ENCODE assay signal across 16 cellular contexts in genomic region chr19:1511989-1512338, GRCh38. TPM values are rescaled to one million over a fixed set of nuclear protein-coding genes. Genes with fewer than 3 reads are reported as not detected.
A peak's percentile ranks its signal among the peaks of the same experiment; 100 is the strongest.
DNase-seq lines count a peak whose midpoint lies in the region; ATAC-seq and TF ChIP-seq lines count a peak whose summit lies in the region.
"Had no signal": no experiment of that assay in that cellular context is flagged by ENCODE, and none has a peak within 500 bp of the region (broad histone marks: within the 10 kb centered on the region; RNA-seq: fewer than 3 reads in every experiment).

No MANE protein-coding gene starts in this region.

- DNase-seq in activated naive CD4-positive, alpha-beta T cell treated with anti-CD3 and anti-CD28 coated beads, Interleukin-2, amount 50 U/mL, for 16 hours = peak; percentile 13
- DNase-seq in activated naive CD4-positive, alpha-beta T cell (lab: John Stamatoyannopoulos, UW) = no peak
- DNase-seq in activated B cell treated with CpG ODN at 0.5 μM for 24 hours (no peak), fibroblast of the aortic adventitia (ENCODE audit: low read depth) (no peak), thoracic aorta (ENCODE audit: low spot score) (no peak), NCI-H1092 (lab: John Stamatoyannopoulos, UW) (no peak), tibial artery (no peak)
- DNase-seq: activated CD4-positive, CD25-positive, alpha-beta regulatory T cell treated with anti-CD3 and anti-CD28 coated beads, Interleukin-2, amount 50 U/mL, for 72 hours; amniotic stem cell; GDM1; mesendoderm; MV-4-11; NCI-H446 treated with DMSO at 0.1 percent for 48 hours had no signal

- H3K9me3 ChIP-seq in thoracic aorta = no peaks in the 10 kb centered on the region
- peaks cover 0 to 8% (median 0%) of the 10 kb centered on the region in 3 donors for H3K9me3 ChIP-seq in tibial artery

- H3K27ac Mint-ChIP-seq in activated B cell treated with CpG ODN at 0.5 μM for 24 hours = peak overlapping the region; percentile 0

- H3K27me3 Mint-ChIP-seq in activated B cell treated with CpG ODN at 0.5 μM for 24 hours = peaks cover 38% of the 10 kb centered on the region

- intact Hi-C loops in activated B cell treated with CpG ODN at 0.5 μM for 24 hours (cut with micrococcal nuclease) = loop anchor here (2.0 kb wide), 2 partner anchors 41 to 73 kb away; partner anchors contain the start of gene RPS15
- intact Hi-C loops in tibial artery (cut with DNase I; ENCODE audit: low total_unique reads) = no loop called here

- TF ChIP-seq CTCF in activated B cell treated with CpG ODN at 0.5 μM for 24 hours (IDR thresholded peaks at IDR 0.05) (no peak), fibroblast of the aortic adventitia (IDR thresholded peaks at IDR 0.05; ENCODE audit: insufficient read depth, low read length) (no peak), thoracic aorta (IDR thresholded peaks at IDR 0.05) (no peak), tibial artery (IDR thresholded peaks at IDR 0.05) (no peak)

- no peak overlapping the region for H3K4me3 Mint-ChIP-seq in activated B cell treated with CpG ODN at 0.5 μM for 24 hours

- H3K4me1 ChIP-seq in thoracic aorta (ENCODE audit: control insufficient read depth in 1 of 2, low read depth in 2 of 2) (peaks cover 3 to 24% of the 10 kb centered on the region in 2 donors), tibial artery (peaks cover 0 to 42% (median 23%) of the 10 kb centered on the region in 4 donors)

- H3K27ac ChIP-seq in thoracic aorta = peak overlapping the region in 1 of 2 donors; percentile 59
- H3K27ac ChIP-seq in tibial artery = no peak overlapping the region

- no peaks in the 10 kb centered on the region for H3K36me3 Mint-ChIP-seq in activated B cell treated with CpG ODN at 0.5 μM for 24 hours (ENCODE audit: low read depth)

- H3K27me3 ChIP-seq in thoracic aorta (replicated peaks; ENCODE audit: insufficient read depth) = no peaks in the 10 kb centered on the region
- H3K27me3 ChIP-seq in tibial artery = peaks cover 0 to 66% of the 10 kb centered on the region in 2 donors
- H3K27me3 ChIP-seq: SJSA1 had no signal

- H3K9me3 Mint-ChIP-seq in activated B cell treated with CpG ODN at 0.5 μM for 24 hours = no peaks in the 10 kb centered on the region

- H3K4me1 Mint-ChIP-seq in activated B cell treated with CpG ODN at 0.5 μM for 24 hours = peaks cover 12% of the 10 kb centered on the region

- CTCF ChIA-PET in activated B cell treated with CpG ODN at 0.5 μM for 24 hours (lab: Charles Lee) = no interaction called here

- POLR2A ChIA-PET in activated B cell treated with CpG ODN at 0.5 μM for 24 hours (lab: Charles Lee) = no interaction called here

- no peak for ATAC-seq in activated B cell treated with CpG ODN at 0.5 μM for 24 hours (ENCODE audit: low read depth)
- ATAC-seq in thoracic aorta (ENCODE audit: insufficient number of reproducible peaks, low FRiP score, low read depth) = no peak
- no peak for ATAC-seq in GM19351 (IDR thresholded peaks at IDR 0.05; ENCODE audit: unreplicated experiment)

- no peaks in the 10 kb centered on the region for H3K36me3 ChIP-seq in thoracic aorta
- no peaks in the 10 kb centered on the region for H3K36me3 ChIP-seq in tibial artery
- H3K36me3 ChIP-seq: SJSA1 had no signal

- peak overlapping the region; percentile 14 for H3K4me3 ChIP-seq in fibroblast of the aortic adventitia (ENCODE audit: low read depth, low read length)
- H3K4me3 ChIP-seq in thoracic aorta = peak overlapping the region; percentile 78
- no peak overlapping the region for H3K4me3 ChIP-seq in tibial artery

RNA-seq across cellular contexts. Expression of gene ADAMTSL5, which starts 0.9 kb away (rescaled TPM):
- total RNA-seq in activated B cell treated with CpG ODN at 0.5 μM for 24 hours (not detected in 2 replicates), fibroblast of the aortic adventitia (ENCODE audit: low replicate concordance) (1.2 and 4.2 TPM in 2 replicates), thoracic aorta (10 to 100 TPM; 22.2 to 36.2 TPM)

RNA-seq across cellular contexts. Expression of gene PLK5, which starts 11.9 kb away (rescaled TPM):
- total RNA-seq in activated B cell treated with CpG ODN at 0.5 μM for 24 hours (not detected in 2 replicates), fibroblast of the aortic adventitia (ENCODE audit: low replicate concordance) (not detected in 2 replicates), thoracic aorta (not detected)
- total RNA-seq: pulmonary artery endothelial cell, SJSA1 had no signal

RNA-seq across cellular contexts. Expression of gene REEP6, which starts 21.0 kb away (rescaled TPM):
- total RNA-seq in activated B cell treated with CpG ODN at 0.5 μM for 24 hours (1.1 and 1.5 TPM in 2 replicates), fibroblast of the aortic adventitia (ENCODE audit: low replicate concordance) (0.65 and 2.8 TPM in 2 replicates), thoracic aorta (1 to 10 TPM in 1 of 2 donors, under 1 TPM in 1; 0.35 to 1.6 TPM)

RNA-seq across cellular contexts. Expression of gene PCSK4, which starts 21.8 kb away (rescaled TPM):
- total RNA-seq in activated B cell treated with CpG ODN at 0.5 μM for 24 hours (1.2 and 1.3 TPM in 2 replicates), fibroblast of the aortic adventitia (ENCODE audit: low replicate concordance) (0.25 and 2.2 TPM in 2 replicates), thoracic aorta (under 1 TPM; 0.56 to 0.68 TPM)

RNA-seq across cellular contexts. Expression of gene C19orf25, which starts 32.9 kb away (rescaled TPM):
- total RNA-seq in activated B cell treated with CpG ODN at 0.5 μM for 24 hours (42.8 and 55.7 TPM in 2 replicates), fibroblast of the aortic adventitia (ENCODE audit: low replicate concordance) (13.2 and 26.8 TPM in 2 replicates), thoracic aorta (10 to 100 TPM; 28.6 to 54.6 TPM)

Comparison
In these comparisons a context has a peak if more than half of its experiments do, and no peak if none do; other contexts are left out.
1. H3K4me3 ChIP-seq: peak in fibroblast of the aortic adventitia (single experiment) and thoracic aorta (single experiment); none in tibial artery (0 of 2).